Comparison of ENCODE assay signal across 29 cellular contexts in genomic region chr2:37865640-37866039, GRCh38.
"Had no signal": no experiment of that assay in that cellular context is flagged by ENCODE, and none has a peak within 500 bp of the region (broad histone marks: within the 10 kb centered on the region; RNA-seq: fewer than 3 reads in every experiment).

No MANE protein-coding gene starts in this region.

- H3K4me1 ChIP-seq: psoas muscle had no signal

- H3K36me3 Mint-ChIP-seq: activated naive CD4-positive, alpha-beta T cell treated with anti-CD3 and anti-CD28 coated beads, Interleukin-2, amount 50 U/mL, for 24 hours; WTC11 had no signal

- H3K4me3 ChIP-seq: esophagus muscularis mucosa, left lung, mucosa of descending colon, pancreas, psoas muscle, skin epidermis, thoracic aorta, upper lobe of left lung had no signal

- H3K4me1 Mint-ChIP-seq: activated CD4-positive, alpha-beta T cell treated with anti-CD3 and anti-CD28 coated beads, Interleukin-2, amount 10 ng/mL, durations not matched to agents 7 days and 5 days had no signal

- H3K27me3 ChIP-seq: esophagus muscularis mucosa, left lung, pancreas, upper lobe of left lung had no signal

- H3K27ac Mint-ChIP-seq: activated CD4-positive, alpha-beta memory T cell treated with anti-CD3 and anti-CD28 coated beads, Interleukin-2, amount 10 ng/mL, durations not matched to agents 7 days and 5 days; activated CD4-positive, alpha-beta T cell treated with anti-CD3 and anti-CD28 coated beads, Interleukin-2, amount 10 ng/mL, durations not matched to agents 7 days and 5 days; activated naive CD4-positive, alpha-beta T cell treated with anti-CD3 and anti-CD28 coated beads, Interleukin-2, amount 50 U/mL, for 24 hours; activated naive CD8-positive, alpha-beta T cell treated with anti-CD3 and anti-CD28 coated beads, Interleukin-2, amount 50 U/mL, for 24 hours; activated T-cell treated with anti-CD3 and anti-CD28 coated beads, Interleukin-2, amount 50 U/mL, for 24 hours; endodermal cell; naive thymus-derived CD4-positive, alpha-beta T cell; T-helper 17 cell; WTC11 had no signal

- DNase-seq: activated CD4-positive, alpha-beta memory T cell treated with anti-CD3 and anti-CD28 coated beads, Interleukin-2, amount 10 ng/mL, durations not matched to agents 7 days and 5 days; activated CD4-positive, alpha-beta T cell treated with anti-CD3 and anti-CD28 coated beads for 1 hour; activated CD4-positive, alpha-beta T cell treated with anti-CD3 and anti-CD28 coated beads, Interleukin-2, amount 10 ng/mL, durations not matched to agents 7 days and 5 days; activated CD8-positive, alpha-beta memory T cell treated with anti-CD3 and anti-CD28 coated beads, Interleukin-2, amount 50 U/mL, for 48 hours; activated gamma-delta T cell treated with Interleukin-2 at 50 U/mL for 16 hours; activated naive CD8-positive, alpha-beta T cell treated with anti-CD3 and anti-CD28 coated beads, Interleukin-2, amount 50 U/mL, for 24 hours; activated T-cell treated with anti-CD3 and anti-CD28 coated beads, Interleukin-2, amount 50 U/mL, for 24 hours; amygdala; central memory CD4-positive, alpha-beta T cell; endodermal cell; hippocampal formation; left lung; mucosa of descending colon; naive thymus-derived CD4-positive, alpha-beta T cell; pancreas; psoas muscle; right cardiac atrium; stimulated activated CD4-positive, alpha-beta T cell treated with anti-CD3 and anti-CD28 coated beads, Interleukin-12 subunit alpha, Interleukin-12 subunit beta, amount 100 ng/mL, for 4 hours; stimulated activated CD4-positive, alpha-beta T cell treated with anti-CD3 and anti-CD28 coated beads, Interleukin-4, amount 100 ng/mL, for 1 hour; stimulated activated naive CD8-positive, alpha-beta T cell treated with anti-CD3 and anti-CD28 coated beads, Interleukin-15, Interleukin-2, amounts not matched to agents 100 U/mL and 50 U/mL, for 24 hours; T-helper 17 cell; T1000 had no signal

- H3K36me3 ChIP-seq: esophagus muscularis mucosa, left lung, pancreas, thoracic aorta, upper lobe of left lung had no signal

- ATAC-seq: activated naive CD8-positive, alpha-beta T cell treated with anti-CD3 and anti-CD28 coated beads, Interleukin-2, amount 50 U/mL, for 24 hours; left lung; mucosa of descending colon; naive thymus-derived CD4-positive, alpha-beta T cell; pancreas; psoas muscle; SK-N-SH treated with all-trans-retinoic acid at 6 μM for 48 hours; stimulated activated naive CD8-positive, alpha-beta T cell treated with anti-CD3 and anti-CD28 coated beads, Interleukin-15, Interleukin-2, amounts not matched to agents 100 U/mL and 50 U/mL, for 24 hours; T-helper 17 cell; WTC11 had no signal

- H3K9me3 ChIP-seq: esophagus muscularis mucosa, left lung, mucosa of descending colon, pancreas, psoas muscle, thoracic aorta, upper lobe of left lung had no signal

- H3K27ac ChIP-seq: left lung, pancreas, psoas muscle, skin epidermis, thoracic aorta, upper lobe of left lung had no signal

- H3K9me3 Mint-ChIP-seq: activated CD4-positive, alpha-beta memory T cell treated with anti-CD3 and anti-CD28 coated beads, Interleukin-2, amount 10 ng/mL, durations not matched to agents 7 days and 5 days; activated CD4-positive, alpha-beta T cell treated with anti-CD3 and anti-CD28 coated beads, Interleukin-2, amount 10 ng/mL, durations not matched to agents 7 days and 5 days; activated naive CD4-positive, alpha-beta T cell treated with anti-CD3 and anti-CD28 coated beads, Interleukin-2, amount 50 U/mL, for 24 hours; activated naive CD8-positive, alpha-beta T cell treated with anti-CD3 and anti-CD28 coated beads, Interleukin-2, amount 50 U/mL, for 24 hours; activated T-cell treated with anti-CD3 and anti-CD28 coated beads, Interleukin-2, amount 50 U/mL, for 24 hours; endodermal cell had no signal

- H3K27me3 Mint-ChIP-seq: activated naive CD4-positive, alpha-beta T cell treated with anti-CD3 and anti-CD28 coated beads, Interleukin-2, amount 50 U/mL, for 24 hours had no signal

- H3K4me3 Mint-ChIP-seq: activated CD4-positive, alpha-beta memory T cell treated with anti-CD3 and anti-CD28 coated beads, Interleukin-2, amount 10 ng/mL, durations not matched to agents 7 days and 5 days; activated CD4-positive, alpha-beta T cell treated with anti-CD3 and anti-CD28 coated beads, Interleukin-2, amount 10 ng/mL, durations not matched to agents 7 days and 5 days; activated naive CD4-positive, alpha-beta T cell treated with anti-CD3 and anti-CD28 coated beads, Interleukin-2, amount 50 U/mL, for 24 hours; activated naive CD8-positive, alpha-beta T cell treated with anti-CD3 and anti-CD28 coated beads, Interleukin-2, amount 50 U/mL, for 24 hours; activated T-cell treated with anti-CD3 and anti-CD28 coated beads, Interleukin-2, amount 50 U/mL, for 24 hours; endodermal cell; naive thymus-derived CD4-positive, alpha-beta T cell; T-helper 17 cell; WTC11 had no signal
